8 cellular contexts compared by ENCODE assay signal in genomic region chr5:73201547-73202513, GRCh38. TPM values are rescaled to one million over a fixed set of nuclear protein-coding genes. Genes with fewer than 3 reads are reported as not detected.
A peak's percentile ranks its signal among the peaks of the same experiment; 100 is the strongest.
DNase-seq lines count a peak whose midpoint lies in the region; ATAC-seq and TF ChIP-seq lines count a peak whose summit lies in the region.

No MANE protein-coding gene starts in this region.

- TF ChIP-seq POLR2A in NB4 (IDR thresholded peaks at IDR 0.05; ENCODE audit: extremely low read depth, insufficient read length): no peak

- no peaks in the 10 kb centered on the region for H3K36me3 ChIP-seq in kidney epithelial cell (ENCODE audit: control insufficient read depth, insufficient read depth, low read length)

- DNase-seq in CD1c-positive myeloid dendritic cell (ENCODE audit: extremely low spot score) (peak; percentile 73), NB4 (ENCODE audit: low read depth) (peak; percentile 72), cardiac fibroblast (ENCODE audit: low read depth in 2 of 2) (peak; percentile 75 to 77), kidney epithelial cell (ENCODE audit: low read depth) (no peak)
- peak; percentile 5 to 44 (median 30) for DNase-seq in activated CD4-positive, CD25-positive, alpha-beta regulatory T cell (lab: John Stamatoyannopoulos, UW)
- peak; percentile 42 for DNase-seq in stimulated activated CD4-positive, alpha-beta T cell treated with anti-CD3 and anti-CD28 coated beads, Interleukin-2, amount 100 ng/mL, for 4 hours (ENCODE audit: low read depth)

- H3K4me3 ChIP-seq in NB4 (ENCODE audit: low read depth, low read length): no peak overlapping the region
- peak overlapping the region in 1 of 2 donors; percentile 11 for H3K4me3 ChIP-seq in cardiac fibroblast (replicated peaks in 1 of 2; ENCODE audit: low read depth in 2 of 2, low read length in 2 of 2)
- no peak overlapping the region for H3K4me3 ChIP-seq in kidney epithelial cell (ENCODE audit: low read depth, low read length)

- H3K27me3 ChIP-seq in kidney epithelial cell (ENCODE audit: control insufficient read depth, insufficient read depth, low read length): no peaks in the 10 kb centered on the region

- peak; percentile 75 for ATAC-seq in GM21717 (IDR thresholded peaks at IDR 0.05; ENCODE audit: unreplicated experiment)
- no peak for ATAC-seq in HG03521 (IDR thresholded peaks at IDR 0.05; ENCODE audit: unreplicated experiment)

- TF ChIP-seq CTCF in NB4 (IDR thresholded peaks at IDR 0.05; ENCODE audit: low read depth, low read length): peak; percentile 86
- peak; percentile 90 for TF ChIP-seq CTCF in cardiac fibroblast (IDR thresholded peaks at IDR 0.05; ENCODE audit: low read depth, low read length)
- TF ChIP-seq CTCF in kidney epithelial cell (IDR thresholded peaks at IDR 0.05; ENCODE audit: insufficient read depth, low read length, poor library complexity, severe bottlenecking): peak; percentile 91

RNA-seq across cellular contexts. Expression of gene TMEM174, which starts 28.8 kb away (rescaled TPM):
- total RNA-seq in kidney epithelial cell: not detected in 2 replicates
